In the genomic region with DNA sequence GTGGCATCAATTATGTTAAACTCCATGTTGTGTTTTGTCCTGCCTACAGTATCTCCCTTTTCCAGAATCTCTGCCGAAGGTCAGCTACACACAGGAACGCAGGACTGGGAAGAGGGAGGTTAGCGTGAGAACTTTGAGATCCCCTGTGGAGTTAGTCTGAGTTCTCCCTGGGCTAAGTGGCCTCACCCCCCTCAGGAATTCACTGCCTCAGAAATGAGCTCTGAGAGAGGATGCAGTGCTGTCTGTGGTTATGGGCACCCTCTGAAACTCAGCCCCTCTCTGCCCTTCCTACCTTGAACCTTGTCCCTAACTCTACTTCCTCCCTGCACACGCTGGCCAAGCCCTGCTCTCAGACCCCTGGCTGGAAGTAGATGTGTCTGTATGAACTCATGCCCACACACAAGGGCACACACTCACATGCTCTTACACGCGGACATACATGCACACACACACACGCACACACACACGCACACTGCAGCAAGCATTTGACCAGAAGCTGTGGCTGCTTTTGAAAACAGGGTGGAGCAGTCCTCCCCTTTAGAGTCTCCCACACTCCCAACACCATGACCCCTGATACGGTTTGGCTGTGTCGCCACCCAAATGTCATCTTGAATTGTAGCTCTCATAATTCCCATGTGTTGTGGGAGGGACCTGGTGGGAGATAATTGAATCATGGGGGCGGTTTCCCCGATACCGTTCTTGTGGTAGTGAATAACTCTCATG, we compare ENCODE assay signal across 11 cellular contexts. TPM values are rescaled to one million over a fixed set of nuclear protein-coding genes. Genes with fewer than 3 reads are reported as not detected.
DNase-seq lines count a peak whose midpoint lies in the region; ATAC-seq, FAIRE-seq and TF ChIP-seq lines count a peak whose summit lies in the region.
"Had no signal": no experiment of that assay in that cellular context is flagged by ENCODE, and none has a peak within 500 bp of the region (broad histone marks: within the 10 kb centered on the region; RNA-seq: fewer than 3 reads in every experiment).

No MANE protein-coding gene starts in this region.

- H3K27me3 Mint-ChIP-seq in astrocyte (ENCODE audit: low read depth, unreplicated experiment) = peaks cover 38% of the 10 kb centered on the region

- H3K36me3 ChIP-seq in ACC112 (ENCODE audit: insufficient read depth, low read length) (no peaks in the 10 kb centered on the region), HCT116 (ENCODE audit: control insufficient read depth in 1 of 2, insufficient read depth in 2 of 2, low read length in 2 of 2) (no peaks in the 10 kb centered on the region), astrocyte (ENCODE audit: insufficient read depth, low read length) (no peaks in the 10 kb centered on the region)

- H3K4me3 ChIP-seq in ACC112 (ENCODE audit: low read depth, low read length) (0 out of 2 replicates have a peak overlapping the region, but pooled peaks have one; percentile 23), HCT116 (replicated peaks in 1 of 2; ENCODE audit: low read depth in 1 of 2, low read length in 2 of 2) (peak overlapping the region; percentile 19 to 44), astrocyte (ENCODE audit: insufficient read depth, low read depth, low read length) (no peak overlapping the region)

- CTCF ChIA-PET in HCT116 (lab: Charles Lee) = interaction anchor here (1.4 kb wide), 1 partner anchor 46 kb away, joined by 3 read pairs; no protein-coding TSS in a partner anchor

- H3K9me3 Mint-ChIP-seq in astrocyte (ENCODE audit: unreplicated experiment) = no peaks in the 10 kb centered on the region
- H3K9me3 Mint-ChIP-seq: stimulated activated naive CD8-positive, alpha-beta T cell treated with anti-CD3 and anti-CD28 coated beads, Interleukin-15, Interleukin-2, amounts not matched to agents 100 ng/mL and 50 ng/mL, for 24 hours had no signal

- DNase-seq in HCT116 (ENCODE audit: low read depth, low spot score) (peak; percentile 51), astrocyte (ENCODE audit: low read depth) (peak; percentile 61), kidney tubule cell (ENCODE audit: low spot score) (peak; percentile 42), GM10266 (ENCODE audit: extremely low spot score) (no peak), occipital lobe (lab: John Stamatoyannopoulos, UW) (no peak), NCI-H2171 treated with DMSO at 0.1 percent for 48 hours (lab: John Stamatoyannopoulos, UW) (no peak)
- DNase-seq: activated T-cell treated with anti-CD3 and anti-CD28 coated beads, Interleukin-2, amount 50 U/mL, for 1 hour had no signal

- H3K4me2 ChIP-seq in HCT116 (ENCODE audit: low read length) = peak overlapping the region; percentile 78
- H3K4me2 ChIP-seq in astrocyte (ENCODE audit: low read length) = peak overlapping the region; percentile 74

- no peaks in the 10 kb centered on the region for H3K9me3 ChIP-seq in HCT116 (ENCODE audit: control insufficient read depth in 1 of 2, insufficient read depth in 1 of 2, low read depth in 1 of 2, low read length in 2 of 2)
- H3K9me3 ChIP-seq in astrocyte (ENCODE audit: insufficient read depth, low read depth, low read length) = no peaks in the 10 kb centered on the region

- H3K79me2 ChIP-seq in ACC112 (ENCODE audit: control insufficient read depth, insufficient read depth, low read length, unreplicated experiment) (no peaks in the 10 kb centered on the region), HCT116 (ENCODE audit: insufficient read depth, low read length) (no peaks in the 10 kb centered on the region), astrocyte (ENCODE audit: insufficient read depth, low read length) (no peaks in the 10 kb centered on the region)

- no peaks in the 10 kb centered on the region for H3K9me2 ChIP-seq in HCT116 (ENCODE audit: insufficient read depth)

- H3K9ac ChIP-seq in HCT116 (ENCODE audit: low read length) = peak overlapping the region; percentile 52
- peak overlapping the region; percentile 64 for H3K9ac ChIP-seq in astrocyte (ENCODE audit: low read length)

- TF ChIP-seq POLR2A in HCT116 (IDR thresholded peaks at IDR 0.05; ENCODE audit: borderline replicate concordance, extremely low read depth, insufficient read depth, insufficient read length) = no peak

- no TSS peak for BruUV-seq in HCT116 (replicated peaks; lab: Mats Ljungman, UMichigan)

- H3K27ac ChIP-seq in ACC112 (ENCODE audit: low read depth, low read length) = no peak overlapping the region
- peak overlapping the region; percentile 23; the same call in 1 of the 2 replicates for H3K27ac ChIP-seq in HCT116 (ENCODE audit: low read depth, low read length)
- H3K27ac ChIP-seq in astrocyte (ENCODE audit: low read depth, low read length) = peak overlapping the region; percentile 67

- ATAC-seq in HCT116 (peak; percentile 82), GM19395 (IDR thresholded peaks at IDR 0.05; ENCODE audit: unreplicated experiment) (no peak)

- H2AFZ ChIP-seq in ACC112 (ENCODE audit: low read length, unreplicated experiment) = no peak overlapping the region
- peak overlapping the region; percentile 85 for H2AFZ ChIP-seq in HCT116 (ENCODE audit: low read depth, low read length, poor library complexity, severe bottlenecking)
- H2AFZ ChIP-seq in astrocyte (ENCODE audit: low read depth, low read length) = peak overlapping the region; percentile 54

- peaks cover 21% of the 10 kb centered on the region for H3K4me1 Mint-ChIP-seq in astrocyte (ENCODE audit: low read depth, unreplicated experiment)

- H3K27me3 ChIP-seq in ACC112 (ENCODE audit: insufficient read depth, low read length) = peaks cover 44% of the 10 kb centered on the region
- no peaks in the 10 kb centered on the region for H3K27me3 ChIP-seq in HCT116 (ENCODE audit: insufficient read depth, low read length)
- H3K27me3 ChIP-seq in astrocyte (ENCODE audit: insufficient read depth, low read length) = peaks cover 21% of the 10 kb centered on the region

- TF ChIP-seq CTCF in HCT116 (IDR thresholded peaks at IDR 0.05 in 2 of 3, conservative IDR thresholded peaks at IDR 0.05 in 1 of 3; ENCODE audit: borderline replicate concordance in 1 of 3, insufficient read depth in 1 of 3, low read depth in 2 of 3, low read length in 2 of 3) (no peak), astrocyte (IDR thresholded peaks at IDR 0.05; ENCODE audit: insufficient read depth, low read depth, low read length) (no peak), GM10266 (IDR thresholded peaks at IDR 0.05; ENCODE audit: control insufficient read depth, insufficient read depth, low read depth, missing control alignments) (no peak)

- RAD21 ChIA-PET in HCT116 (lab: Charles Lee; ENCODE audit: low non-redundant PET in 1 of 2, low total read pairs in 2 of 2, uncharacterized antibody in 2 of 2, unreplicated experiment in 2 of 2) = no interaction called here

- POLR2A ChIA-PET in HCT116 (lab: Charles Lee) = no interaction called here

- H3K27ac Mint-ChIP-seq in astrocyte (ENCODE audit: unreplicated experiment) = peak overlapping the region; percentile 71
- H3K27ac Mint-ChIP-seq: stimulated activated naive CD8-positive, alpha-beta T cell treated with anti-CD3 and anti-CD28 coated beads, Interleukin-15, Interleukin-2, amounts not matched to agents 100 ng/mL and 50 ng/mL, for 24 hours had no signal

- H3K4me3 Mint-ChIP-seq in astrocyte (ENCODE audit: unreplicated experiment) = no peak overlapping the region
- H3K4me3 Mint-ChIP-seq: stimulated activated naive CD8-positive, alpha-beta T cell treated with anti-CD3 and anti-CD28 coated beads, Interleukin-15, Interleukin-2, amounts not matched to agents 100 ng/mL and 50 ng/mL, for 24 hours had no signal

- intact Hi-C loops in HCT116 (cut with micrococcal nuclease) = no loop called here

- H4K20me1 ChIP-seq in HCT116 (ENCODE audit: insufficient read depth) (no peaks in the 10 kb centered on the region), astrocyte (ENCODE audit: insufficient read depth, low read length) (no peaks in the 10 kb centered on the region)

- FAIRE-seq in astrocyte (lab: Jason Lieb, UNC) = peak; percentile 26

- H3K4me1 ChIP-seq in ACC112 (ENCODE audit: control insufficient read depth, insufficient read depth, low read length, unreplicated experiment) (peaks cover 12% of the 10 kb centered on the region), HCT116 (ENCODE audit: control insufficient read depth in 1 of 2, insufficient read depth in 2 of 2, low read length in 2 of 2) (peaks cover 17 to 73% of the 10 kb centered on the region in 2 experiments), astrocyte (ENCODE audit: insufficient read depth, low read length) (peaks cover 21% of the 10 kb centered on the region)

- TF ChIP-seq RAD21 in HCT116 (IDR thresholded peaks at IDR 0.05; ENCODE audit: low read depth) = no peak

- no peaks in the 10 kb centered on the region for H3K36me3 Mint-ChIP-seq in astrocyte (ENCODE audit: low read depth, unreplicated experiment)

TF ChIP-seq in HCT116, 20 proteins besides CTCF, POLR2A, EP300 and RAD21:
- TF ChIP-seq SP1 (IDR thresholded peaks at IDR 0.05; ENCODE audit: low read depth) (no peak), CBX3 (IDR thresholded peaks at IDR 0.05; ENCODE audit: low read depth) (no peak), SIN3A (IDR thresholded peaks at IDR 0.05; ENCODE audit: low read depth) (no peak)
- TF ChIP-seq, protein P1, sequence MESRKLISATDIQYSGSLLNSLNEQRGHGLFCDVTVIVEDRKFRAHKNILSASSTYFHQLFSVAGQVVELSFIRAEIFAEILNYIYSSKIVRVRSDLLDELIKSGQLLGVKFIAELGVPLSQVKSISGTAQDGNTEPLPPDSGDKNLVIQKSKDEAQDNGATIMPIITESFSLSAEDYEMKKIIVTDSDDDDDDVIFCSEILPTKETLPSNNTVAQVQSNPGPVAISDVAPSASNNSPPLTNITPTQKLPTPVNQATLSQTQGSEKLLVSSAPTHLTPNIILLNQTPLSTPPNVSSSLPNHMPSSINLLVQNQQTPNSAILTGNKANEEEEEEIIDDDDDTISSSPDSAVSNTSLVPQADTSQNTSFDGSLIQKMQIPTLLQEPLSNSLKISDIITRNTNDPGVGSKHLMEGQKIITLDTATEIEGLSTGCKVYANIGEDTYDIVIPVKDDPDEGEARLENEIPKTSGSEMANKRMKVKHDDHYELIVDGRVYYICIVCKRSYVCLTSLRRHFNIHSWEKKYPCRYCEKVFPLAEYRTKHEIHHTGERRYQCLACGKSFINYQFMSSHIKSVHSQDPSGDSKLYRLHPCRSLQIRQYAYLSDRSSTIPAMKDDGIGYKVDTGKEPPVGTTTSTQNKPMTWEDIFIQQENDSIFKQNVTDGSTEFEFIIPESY (IDR thresholded peaks at IDR 0.05; ENCODE audit: extremely low read depth, insufficient replicate concordance, low read length) = no peak

RNA-seq across cellular contexts. Expression of a gene that starts 5.3 kb away (rescaled TPM):
- total RNA-seq in HCT116 (2021; ENCODE audit: unreplicated experiment) = 9.6 TPM
- polyA plus RNA-seq in HCT116 (2012) = 4.5 and 5.6 TPM in 2 replicates
- total RNA-seq in astrocyte = 0.68 TPM in 1 of 2 replicates, not detected in the other
- 0.16 TPM for total RNA-seq in occipital lobe
- total RNA-seq: fibroblast of lung had no signal

Comparison
In these comparisons a context has a peak if more than half of its experiments do, and no peak if none do; other contexts are left out.
1. DNase-seq: peak in HCT116 (single experiment), astrocyte (single experiment) and kidney tubule cell (single experiment); none in GM10266 (single experiment), occipital lobe (single experiment) and NCI-H2171 treated with DMSO at 0.1 percent for 48 hours (single experiment).